Comparison of ENCODE assay signal across 18 cellular contexts in the genomic region with DNA sequence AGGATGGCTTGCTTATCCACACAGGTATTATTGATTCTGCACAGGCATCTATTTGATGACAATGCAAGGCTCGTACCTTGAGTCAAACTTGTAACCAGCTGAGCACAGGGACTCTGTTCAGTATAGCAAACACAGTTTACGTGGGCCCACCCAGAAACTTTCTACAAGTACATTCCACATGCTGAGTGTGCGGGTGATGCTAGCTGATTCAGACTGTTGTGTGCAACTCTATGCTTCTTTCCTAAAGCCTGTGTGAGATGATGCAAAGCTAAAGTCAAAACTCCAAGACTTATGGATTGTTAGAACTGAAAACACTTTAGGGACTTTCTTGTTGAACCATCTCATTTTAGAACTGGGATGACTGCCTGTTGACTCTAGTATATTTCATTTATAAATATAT. TPM values are rescaled to one million over a fixed set of nuclear protein-coding genes. Genes with fewer than 3 reads are reported as not detected.
A peak's percentile ranks its signal among the peaks of the same experiment; 100 is the strongest.
DNase-seq lines count a peak whose midpoint lies in the region; ATAC-seq and TF ChIP-seq lines count a peak whose summit lies in the region.
"Had no signal": no experiment of that assay in that cellular context is flagged by ENCODE, and none has a peak within 500 bp of the region (broad histone marks: within the 10 kb centered on the region; RNA-seq: fewer than 3 reads in every experiment).

No MANE protein-coding gene starts in this region.

- peak overlapping the region; percentile 47 for H3K27ac ChIP-seq in smooth muscle cell (ENCODE audit: low read depth)
- H3K27ac ChIP-seq: C4-2B, HL-60 had no signal

- H2AFZ ChIP-seq in smooth muscle cell (ENCODE audit: low read depth): no peak overlapping the region

- peaks cover 83% of the 10 kb centered on the region for H3K4me1 Mint-ChIP-seq in HFFc6 (ENCODE audit: low read depth)
- H3K4me1 Mint-ChIP-seq in WTC11: no peaks in the 10 kb centered on the region

- H3K4me2 ChIP-seq in smooth muscle cell: no peak overlapping the region

- TF ChIP-seq CTCF in HFFc6 (IDR thresholded peaks at IDR 0.05): no peak
- TF ChIP-seq CTCF in fibroblast of villous mesenchyme (IDR thresholded peaks at IDR 0.05; ENCODE audit: insufficient read depth, low read depth, low read length): no peak
- no peak for TF ChIP-seq CTCF in smooth muscle cell (IDR thresholded peaks at IDR 0.05; ENCODE audit: borderline replicate concordance, insufficient read depth, poor library complexity, severe bottlenecking)
- no peak for TF ChIP-seq CTCF in WTC11 (IDR thresholded peaks at IDR 0.05)

- peaks cover 11% of the 10 kb centered on the region for H3F3A ChIP-seq in smooth muscle cell (ENCODE audit: low read depth)

- no peaks in the 10 kb centered on the region for H4K20me1 ChIP-seq in smooth muscle cell (ENCODE audit: low read depth)

- H3K4me3 Mint-ChIP-seq in HFFc6: no peak overlapping the region
- no peak overlapping the region for H3K4me3 Mint-ChIP-seq in WTC11

- H3K27ac Mint-ChIP-seq in HFFc6 (no peak overlapping the region), WTC11 (no peak overlapping the region)

- no peak overlapping the region for H3K9ac ChIP-seq in smooth muscle cell (ENCODE audit: low read depth)

- no peaks in the 10 kb centered on the region for H3K9me3 ChIP-seq in smooth muscle cell (replicated peaks; ENCODE audit: low read depth)

- POLR2A ChIA-PET in WTC11 (lab: Charles Lee): no interaction called here

- ATAC-seq in WTC11: no peak
- ATAC-seq: Panc1 had no signal

- H3K27me3 ChIP-seq in smooth muscle cell (ENCODE audit: low read depth): no peaks in the 10 kb centered on the region

- peak; percentile 41 for DNase-seq in HFFc6
- DNase-seq in dedifferentiated amniotic fluid mesenchymal stem cell (ENCODE audit: extremely low spot score): peak; percentile 55
- peak; percentile 35 for DNase-seq in fibroblast of villous mesenchyme (ENCODE audit: low read depth)
- DNase-seq in smooth muscle cell (lab: John Stamatoyannopoulos, UW; ENCODE audit: unreplicated experiment): no peak
- no peak for DNase-seq in medulla oblongata (ENCODE audit: extremely low spot score)
- DNase-seq in islet precursor cell: no peak
- DNase-seq in WTC11 (ENCODE audit: low spot score): no peak
- DNase-seq in AG20443 (ENCODE audit: low spot score): no peak
- DNase-seq: AML-193, DMS79 treated with DMSO at 0.1 percent for 48 hours, NCI-H1048, NCI-H1436 treated with DMSO at 0.1 percent for 48 hours, NCI-H2029, NCI-H2171 treated with DMSO at 0.1 percent for 48 hours, NCI-H446 treated with DMSO at 0.1 percent for 48 hours had no signal

- H3K36me3 Mint-ChIP-seq in HFFc6 (ENCODE audit: low read depth): peaks cover 13% of the 10 kb centered on the region
- H3K36me3 Mint-ChIP-seq in WTC11: no peaks in the 10 kb centered on the region

- WGBS in smooth muscle cell (ENCODE audit: low lambda C conversion rate): 45% methylated on average over 3 of the region's 3 CpGs

- H3K27me3 Mint-ChIP-seq in HFFc6 (ENCODE audit: insufficient read depth): no peaks in the 10 kb centered on the region; the same call in 1 of the 2 replicates
- H3K27me3 Mint-ChIP-seq in WTC11 (ENCODE audit: low read depth): no peaks in the 10 kb centered on the region; the same call in 1 of the 2 replicates

- H3K79me2 ChIP-seq in smooth muscle cell (ENCODE audit: low read depth): peaks cover 3% of the 10 kb centered on the region

- H3K9me3 Mint-ChIP-seq in HFFc6 (no peaks in the 10 kb centered on the region; the same call in 1 of the 2 replicates), WTC11 (no peaks in the 10 kb centered on the region)

- H3K4me1 ChIP-seq in smooth muscle cell (ENCODE audit: low read depth): peaks cover 7% of the 10 kb centered on the region

- no peaks in the 10 kb centered on the region for H3K36me3 ChIP-seq in smooth muscle cell (ENCODE audit: low read depth)

- CTCF ChIA-PET in WTC11 (lab: Charles Lee): interaction anchor here (1.0 to 1.2 kb wide), 2 partner anchors 9 to 34 kb away, joined by 3 to 4 read pairs; no protein-coding TSS in a partner anchor

- no peak overlapping the region for H3K4me3 ChIP-seq in fibroblast of villous mesenchyme (ENCODE audit: low read depth, low read length)
- no peak overlapping the region for H3K4me3 ChIP-seq in smooth muscle cell

TF ChIP-seq in WTC11, 78 proteins besides CTCF, POLR2A, EP300 and RAD21:
- TF ChIP-seq ZBTB21 (CRISPR knock-in tag; IDR thresholded peaks at IDR 0.05; ENCODE audit: borderline replicate concordance) (no peak), RELA (CRISPR knock-in tag; IDR thresholded peaks at IDR 0.05; ENCODE audit: borderline replicate concordance) (no peak), ETV6 (CRISPR knock-in tag; IDR thresholded peaks at IDR 0.05) (no peak), MXD4 (CRISPR knock-in tag; IDR thresholded peaks at IDR 0.05; ENCODE audit: borderline replicate concordance) (no peak), TCF7 (CRISPR knock-in tag; IDR thresholded peaks at IDR 0.05; ENCODE audit: low read depth) (no peak), FOXP1 (CRISPR knock-in tag; IDR thresholded peaks at IDR 0.05; ENCODE audit: borderline replicate concordance) (no peak), FOXJ3 (CRISPR knock-in tag; IDR thresholded peaks at IDR 0.05; ENCODE audit: borderline replicate concordance) (no peak), NR2C2 (CRISPR knock-in tag; IDR thresholded peaks at IDR 0.05) (no peak), KAT7 (CRISPR knock-in tag; IDR thresholded peaks at IDR 0.05; ENCODE audit: borderline replicate concordance) (no peak), SP1 (CRISPR knock-in tag; conservative IDR thresholded peaks at IDR 0.05) (no peak), HMGA2 (CRISPR knock-in tag; IDR thresholded peaks at IDR 0.05) (no peak), OVOL2 (CRISPR knock-in tag; IDR thresholded peaks at IDR 0.05; ENCODE audit: borderline replicate concordance) (no peak), ZNF219 (CRISPR knock-in tag; IDR thresholded peaks at IDR 0.05; ENCODE audit: borderline replicate concordance) (no peak), TP53 (CRISPR knock-in tag; IDR thresholded peaks at IDR 0.05) (no peak)
- TF ChIP-seq, protein P1, sequence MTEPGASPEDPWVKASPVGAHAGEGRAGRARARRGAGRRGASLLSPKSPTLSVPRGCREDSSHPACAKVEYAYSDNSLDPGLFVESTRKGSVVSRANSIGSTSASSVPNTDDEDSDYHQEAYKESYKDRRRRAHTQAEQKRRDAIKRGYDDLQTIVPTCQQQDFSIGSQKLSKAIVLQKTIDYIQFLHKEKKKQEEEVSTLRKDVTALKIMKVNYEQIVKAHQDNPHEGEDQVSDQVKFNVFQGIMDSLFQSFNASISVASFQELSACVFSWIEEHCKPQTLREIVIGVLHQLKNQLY (CRISPR knock-in tag; IDR thresholded peaks at IDR 0.05): no peak
- TF ChIP-seq, protein P2, sequence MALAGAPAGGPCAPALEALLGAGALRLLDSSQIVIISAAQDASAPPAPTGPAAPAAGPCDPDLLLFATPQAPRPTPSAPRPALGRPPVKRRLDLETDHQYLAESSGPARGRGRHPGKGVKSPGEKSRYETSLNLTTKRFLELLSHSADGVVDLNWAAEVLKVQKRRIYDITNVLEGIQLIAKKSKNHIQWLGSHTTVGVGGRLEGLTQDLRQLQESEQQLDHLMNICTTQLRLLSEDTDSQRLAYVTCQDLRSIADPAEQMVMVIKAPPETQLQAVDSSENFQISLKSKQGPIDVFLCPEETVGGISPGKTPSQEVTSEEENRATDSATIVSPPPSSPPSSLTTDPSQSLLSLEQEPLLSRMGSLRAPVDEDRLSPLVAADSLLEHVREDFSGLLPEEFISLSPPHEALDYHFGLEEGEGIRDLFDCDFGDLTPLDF (CRISPR knock-in tag; IDR thresholded peaks at IDR 0.05): no peak
- TF ChIP-seq, protein P3, sequence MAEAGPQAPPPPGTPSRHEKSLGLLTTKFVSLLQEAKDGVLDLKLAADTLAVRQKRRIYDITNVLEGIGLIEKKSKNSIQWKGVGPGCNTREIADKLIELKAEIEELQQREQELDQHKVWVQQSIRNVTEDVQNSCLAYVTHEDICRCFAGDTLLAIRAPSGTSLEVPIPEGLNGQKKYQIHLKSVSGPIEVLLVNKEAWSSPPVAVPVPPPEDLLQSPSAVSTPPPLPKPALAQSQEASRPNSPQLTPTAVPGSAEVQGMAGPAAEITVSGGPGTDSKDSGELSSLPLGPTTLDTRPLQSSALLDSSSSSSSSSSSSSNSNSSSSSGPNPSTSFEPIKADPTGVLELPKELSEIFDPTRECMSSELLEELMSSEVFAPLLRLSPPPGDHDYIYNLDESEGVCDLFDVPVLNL (CRISPR knock-in tag; IDR thresholded peaks at IDR 0.05; ENCODE audit: borderline replicate concordance, low read depth): no peak
- TF ChIP-seq, protein P4, sequence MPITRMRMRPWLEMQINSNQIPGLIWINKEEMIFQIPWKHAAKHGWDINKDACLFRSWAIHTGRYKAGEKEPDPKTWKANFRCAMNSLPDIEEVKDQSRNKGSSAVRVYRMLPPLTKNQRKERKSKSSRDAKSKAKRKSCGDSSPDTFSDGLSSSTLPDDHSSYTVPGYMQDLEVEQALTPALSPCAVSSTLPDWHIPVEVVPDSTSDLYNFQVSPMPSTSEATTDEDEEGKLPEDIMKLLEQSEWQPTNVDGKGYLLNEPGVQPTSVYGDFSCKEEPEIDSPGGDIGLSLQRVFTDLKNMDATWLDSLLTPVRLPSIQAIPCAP (CRISPR knock-in tag; IDR thresholded peaks at IDR 0.05): no peak
- TF ChIP-seq, protein P5, sequence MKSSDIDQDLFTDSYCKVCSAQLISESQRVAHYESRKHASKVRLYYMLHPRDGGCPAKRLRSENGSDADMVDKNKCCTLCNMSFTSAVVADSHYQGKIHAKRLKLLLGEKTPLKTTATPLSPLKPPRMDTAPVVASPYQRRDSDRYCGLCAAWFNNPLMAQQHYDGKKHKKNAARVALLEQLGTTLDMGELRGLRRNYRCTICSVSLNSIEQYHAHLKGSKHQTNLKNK (CRISPR knock-in tag; IDR thresholded peaks at IDR 0.05): no peak

RNA-seq across cellular contexts. Expression of a gene that starts 21.5 kb away (rescaled TPM):
- total RNA-seq in HFFc6 (2021; fragmentation: NEBNext Ultra II Directional; extraction: Animal tissue kit (Norgen Biotek cat#: 25700)): 1,000 to 10,000 TPM; 1,066 to 1,726 (median 1,102) TPM
- 1,676 and 3,507 TPM in 2 replicates for total RNA-seq in fibroblast of villous mesenchyme
- total RNA-seq in smooth muscle cell: 948 and 1,024 TPM in 2 replicates
- 1,552 and 1,869 TPM in 2 replicates for polyA plus RNA-seq in smooth muscle cell
- total RNA-seq in WTC11 (2021): 120 to 147 TPM (median 127 TPM) in 3 replicates

Comparison
In these comparisons a context has a peak if more than half of its experiments do, and no peak if none do; other contexts are left out.
1. DNase-seq: peak in HFFc6 (single experiment), dedifferentiated amniotic fluid mesenchymal stem cell (single experiment) and fibroblast of villous mesenchyme (single experiment); none in smooth muscle cell (single experiment), medulla oblongata (single experiment), islet precursor cell (single experiment), WTC11 (single experiment) and AG20443 (single experiment).